Comparison of ENCODE assay signal across 8 cellular contexts in the genomic region with DNA sequence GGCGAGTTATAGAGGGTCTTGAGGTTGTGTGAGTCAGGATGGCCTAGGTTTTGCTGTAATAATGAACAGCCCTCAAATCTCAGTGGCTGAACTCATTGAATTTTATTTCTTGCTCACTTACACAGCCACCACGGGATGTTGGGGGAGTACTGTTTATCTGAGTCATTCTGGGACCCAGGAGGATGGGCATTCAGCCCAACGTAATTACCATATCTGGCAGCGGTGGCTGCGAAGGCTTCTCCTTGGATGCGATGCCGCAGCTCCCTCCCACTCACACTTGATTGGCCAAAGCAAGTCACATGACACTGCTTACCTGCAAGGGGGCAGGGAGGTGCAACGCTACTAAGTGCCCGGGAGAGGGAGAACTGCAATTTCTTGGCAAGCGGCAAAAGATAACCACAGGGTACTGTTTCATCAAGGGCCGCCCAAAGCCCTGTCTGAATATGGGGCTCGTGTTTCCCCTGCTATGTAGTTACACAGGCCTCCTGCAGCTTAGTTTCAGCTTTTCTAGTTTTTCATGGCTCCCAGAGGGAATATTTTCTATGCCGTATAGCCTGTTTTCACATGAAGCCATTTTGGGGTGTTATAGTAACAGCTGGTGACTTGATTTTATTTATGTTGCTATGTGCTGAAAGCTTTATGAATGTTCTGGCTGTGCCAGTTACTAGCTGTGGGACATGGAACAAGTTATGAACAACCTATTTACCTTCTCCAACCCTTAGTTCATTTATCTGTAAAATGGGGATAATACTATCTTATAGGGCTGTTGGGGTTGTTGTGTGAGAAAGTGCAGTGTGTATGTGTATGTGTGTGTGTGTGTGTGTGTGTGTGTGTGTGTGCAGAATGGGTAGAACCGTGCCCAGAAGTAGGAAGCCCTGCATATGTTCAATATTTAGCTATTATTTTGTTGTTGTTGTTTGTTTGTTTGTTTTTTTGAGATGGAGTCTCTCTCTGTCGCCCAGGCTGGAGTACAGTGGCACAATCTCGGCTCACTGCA. TPM values are rescaled to one million over a fixed set of nuclear protein-coding genes. Genes with fewer than 3 reads are reported as not detected.
A peak's percentile ranks its signal among the peaks of the same experiment; 100 is the strongest.
DNase-seq lines count a peak whose midpoint lies in the region; ATAC-seq lines count a peak whose summit lies in the region.

No MANE protein-coding gene starts in this region.

- H3K27ac ChIP-seq in CD8-positive, alpha-beta memory T cell (ENCODE audit: low read depth, low read length) = no peak overlapping the region

- CTCF ChIA-PET in CD8-positive, alpha-beta memory T cell (lab: Charles Lee) = interaction anchor here (0.6 to 1.6 kb wide), 5 partner anchors 11 to 29 kb away, joined by 3 to 6 read pairs (median 3); no protein-coding TSS in a partner anchor

- no peaks in the 10 kb centered on the region for H3K9me3 ChIP-seq in CD8-positive, alpha-beta memory T cell (ENCODE audit: low read length)

- no peaks in the 10 kb centered on the region for H3K27me3 ChIP-seq in CD8-positive, alpha-beta memory T cell (ENCODE audit: insufficient read depth, low read length, poor library complexity, severe bottlenecking)

- ATAC-seq in HG03457 (IDR thresholded peaks at IDR 0.05; ENCODE audit: unreplicated experiment) (no peak), HG02678 (IDR thresholded peaks at IDR 0.05; ENCODE audit: unreplicated experiment) (no peak)

- peak in 4 of 5 donors; percentile 37 to 80 (median 46) for DNase-seq in CD8-positive, alpha-beta memory T cell
- DNase-seq in NCI-H128 (lab: John Stamatoyannopoulos, UW; ENCODE audit: unreplicated experiment) (peak; percentile 69), pons (ENCODE audit: low spot score) (peak; percentile 50), HCEC 1CT (no peak)
- DNase-seq in activated CD4-positive, CD25-positive, alpha-beta regulatory T cell treated with anti-CD3 and anti-CD28 coated beads, Interleukin-2, amount 50 U/mL, for 72 hours = peak; percentile 49
- DNase-seq in effector CD8-positive, alpha-beta T cell (lab: John Stamatoyannopoulos, UW) = peak; percentile 20

- no peaks in the 10 kb centered on the region for H3K27me3 Mint-ChIP-seq in CD8-positive, alpha-beta memory T cell

- no peak overlapping the region for H3K4me3 ChIP-seq in CD8-positive, alpha-beta memory T cell (ENCODE audit: low read length)

- POLR2A ChIA-PET in CD8-positive, alpha-beta memory T cell (lab: Charles Lee) = interaction anchor here (1.7 kb wide), 1 partner anchor 13 kb away, joined by 7 read pairs; no protein-coding TSS in a partner anchor

- H3K27ac Mint-ChIP-seq in CD8-positive, alpha-beta memory T cell = peak overlapping the region in 1 of 8 donors; percentile 4

- H3K4me1 ChIP-seq in CD8-positive, alpha-beta memory T cell (ENCODE audit: insufficient read depth, low read length) = no peaks in the 10 kb centered on the region

- H3K36me3 ChIP-seq in CD8-positive, alpha-beta memory T cell (ENCODE audit: insufficient read depth, low read length) = peaks cover 3% of the 10 kb centered on the region

- H3K36me3 Mint-ChIP-seq in CD8-positive, alpha-beta memory T cell = peaks cover 2 to 19% (median 4%) of the 10 kb centered on the region in 3 donors

- H3K4me3 Mint-ChIP-seq in CD8-positive, alpha-beta memory T cell = peak overlapping the region in 1 of 7 donors; percentile 29

- peaks cover 0 to 23% (median 15%) of the 10 kb centered on the region in 3 donors for H3K4me1 Mint-ChIP-seq in CD8-positive, alpha-beta memory T cell

- H3K9me3 Mint-ChIP-seq in CD8-positive, alpha-beta memory T cell = no peaks in the 10 kb centered on the region

RNA-seq across cellular contexts. Expression of a gene that starts 20.1 kb away (rescaled TPM):
- 1 to 10 TPM; 6.4 to 7.4 TPM for total RNA-seq in CD8-positive, alpha-beta memory T cell
- polyA plus RNA-seq in CD8-positive, alpha-beta memory T cell = 1.9 TPM

RNA-seq across cellular contexts. Expression of a gene that starts 20.4 kb away (rescaled TPM):
- 100 to 1,000 TPM; 129 to 135 TPM for total RNA-seq in CD8-positive, alpha-beta memory T cell
- polyA plus RNA-seq in CD8-positive, alpha-beta memory T cell = 24.1 TPM
